Comparison of ENCODE assay signal across 38 cellular contexts in genomic region chr4:1023241-1023640, GRCh38. TPM values are rescaled to one million over a fixed set of nuclear protein-coding genes. Genes with fewer than 3 reads are reported as not detected.
"Had no signal": no experiment of that assay in that cellular context is flagged by ENCODE, and none has a peak within 500 bp of the region (broad histone marks: within the 10 kb centered on the region; RNA-seq: fewer than 3 reads in every experiment).

No MANE protein-coding gene starts in this region.

- H3K4me1 Mint-ChIP-seq: activated naive CD8-positive, alpha-beta T cell treated with anti-CD3 and anti-CD28 coated beads, Interleukin-2, amount 50 U/mL, for 24 hours; activated T-helper 17 cell treated with anti-CD3 and anti-CD28 coated beads, Interleukin-2, amount 50 U/mL, for 72 hours; central memory CD8-positive, alpha-beta T cell had no signal

- H3K27me3 ChIP-seq: adrenal gland, ascending aorta, body of pancreas, brain microvascular endothelial cell, breast epithelium, cardiac muscle cell had no signal

- H3K36me3 ChIP-seq: breast epithelium, cardiac muscle cell had no signal

- H3K27ac ChIP-seq: adrenal gland, ascending aorta, body of pancreas, brain microvascular endothelial cell, breast epithelium, cardiac muscle cell had no signal

- H3K4me1 ChIP-seq: adrenal gland, ascending aorta, breast epithelium had no signal

- H3K4me3 ChIP-seq: adrenal gland, ascending aorta, body of pancreas, breast epithelium, cardiac muscle cell had no signal

- H3K27me3 Mint-ChIP-seq: activated naive CD4-positive, alpha-beta T cell treated with anti-CD3 and anti-CD28 coated beads, Interleukin-2, amount 10 ng/mL, durations not matched to agents 7 days and 5 days; activated naive CD4-positive, alpha-beta T cell treated with anti-CD3 and anti-CD28 coated beads, Interleukin-2, amount 50 U/mL, for 24 hours; activated naive CD8-positive, alpha-beta T cell; activated naive CD8-positive, alpha-beta T cell treated with anti-CD3 and anti-CD28 coated beads for 36 hours; activated naive CD8-positive, alpha-beta T cell treated with anti-CD3 and anti-CD28 coated beads, Interleukin-2, amount 10 ng/mL, durations not matched to agents 7 days and 5 days; activated naive CD8-positive, alpha-beta T cell treated with anti-CD3 and anti-CD28 coated beads, Interleukin-2, amount 50 U/mL, for 24 hours; activated T-cell treated with anti-CD3 and anti-CD28 coated beads, Interleukin-2, amount 50 U/mL, for 24 hours; activated T-helper 17 cell treated with anti-CD3 and anti-CD28 coated beads, Interleukin-2, amount 50 U/mL, for 72 hours; brain; central memory CD8-positive, alpha-beta T cell had no signal

- DNase-seq: activated effector memory CD4-positive, alpha-beta T cell treated with anti-CD3 and anti-CD28 coated beads, Interleukin-2, amount 50 U/mL, for 16 hours; activated effector memory CD4-positive, alpha-beta T cell treated with Interleukin-2 at 50 U/mL for 16 hours; activated gamma-delta T cell; activated gamma-delta T cell treated with Interleukin-2 at 50 U/mL for 16 hours; activated naive CD4-positive, alpha-beta T cell; activated naive CD4-positive, alpha-beta T cell treated with anti-CD3 and anti-CD28 coated beads for 36 hours; activated naive CD4-positive, alpha-beta T cell treated with anti-CD3 and anti-CD28 coated beads, Interleukin-2, amount 10 ng/mL, durations not matched to agents 7 days and 5 days; activated naive CD4-positive, alpha-beta T cell treated with anti-CD3 and anti-CD28 coated beads, Interleukin-2, amount 50 U/mL, for 16 hours; activated naive CD4-positive, alpha-beta T cell treated with Interleukin-2 at 50 U/mL for 16 hours; activated naive CD8-positive, alpha-beta T cell treated with anti-CD3 and anti-CD28 coated beads for 36 hours; activated naive CD8-positive, alpha-beta T cell treated with anti-CD3 and anti-CD28 coated beads, Interleukin-2, amount 10 ng/mL, durations not matched to agents 7 days and 5 days; activated naive CD8-positive, alpha-beta T cell treated with anti-CD3 and anti-CD28 coated beads, Interleukin-2, amount 50 U/mL, for 24 hours; activated T-cell treated with anti-CD3 and anti-CD28 coated beads, Interleukin-2, amount 50 U/mL, for 1 hour; activated T-cell treated with anti-CD3 and anti-CD28 coated beads, Interleukin-2, amount 50 U/mL, for 24 hours; activated T-cell treated with anti-CD3 and anti-CD28 coated beads, Interleukin-2, amount 50 U/mL, for 4 hours; activated T-cell treated with anti-CD3 and anti-CD28 coated beads, Interleukin-2, amount 50 U/mL, for 48 hours; activated T-cell treated with anti-CD3 and anti-CD28 coated beads, Interleukin-2, amount 50 U/mL, for 72 hours; adrenal gland; amniotic stem cell; amygdala; anterior cingulate cortex; aorta; body of pancreas; brain microvascular endothelial cell; caudate nucleus; central memory CD4-positive, alpha-beta T cell; cerebellar nuclear complex had no signal

- H3K9me3 Mint-ChIP-seq: activated naive CD4-positive, alpha-beta T cell treated with anti-CD3 and anti-CD28 coated beads for 36 hours; activated naive CD4-positive, alpha-beta T cell treated with anti-CD3 and anti-CD28 coated beads, Interleukin-2, amount 50 U/mL, for 24 hours; activated naive CD4-positive, alpha-beta T cell treated with anti-CD3 and anti-CD28 coated beads, Interleukin-2, amount 50 U/mL, for 72 hours; activated naive CD8-positive, alpha-beta T cell treated with anti-CD3 and anti-CD28 coated beads for 36 hours; activated naive CD8-positive, alpha-beta T cell treated with anti-CD3 and anti-CD28 coated beads, Interleukin-2, amount 10 ng/mL, durations not matched to agents 7 days and 5 days; activated naive CD8-positive, alpha-beta T cell treated with anti-CD3 and anti-CD28 coated beads, Interleukin-2, amount 50 U/mL, for 24 hours; activated T-cell treated with anti-CD3 and anti-CD28 coated beads, Interleukin-2, amount 50 U/mL, for 24 hours; activated T-cell treated with anti-CD3 and anti-CD28 coated beads, Interleukin-2, amount 50 U/mL, for 4 hours; activated T-cell treated with anti-CD3 and anti-CD28 coated beads, Interleukin-2, amount 50 U/mL, for 72 hours; activated T-helper 1 cell treated with anti-CD3 and anti-CD28 coated beads, Interleukin-12 subunit alpha, Interleukin-12 subunit beta, Interleukin-2, Interleukin-4 antibody, amounts not matched to agents 30 ng/mL and 10 ng/mL and 1 ng/mL, durations not matched to agents 14 hours and 24 hours and 36 hours; activated T-helper 17 cell treated with anti-CD3 and anti-CD28 coated beads, Interleukin-2, amount 50 U/mL, for 72 hours; activated T-helper 2 cell treated with anti-CD3 and anti-CD28 coated beads, Interferon-gamma antibody, Interleukin-2, Interleukin-4, amounts not matched to agents 10 μg/mL and 5 μg/mL and 100 μg/mL, durations not matched to agents 14 hours and 24 hours and 36 hours; brain; central memory CD8-positive, alpha-beta T cell had no signal

- H3K9me3 ChIP-seq: adrenal gland, ascending aorta, body of pancreas, breast epithelium had no signal

- H3K4me3 Mint-ChIP-seq: activated naive CD4-positive, alpha-beta T cell treated with anti-CD3 and anti-CD28 coated beads for 36 hours; activated naive CD4-positive, alpha-beta T cell treated with anti-CD3 and anti-CD28 coated beads, Interleukin-2, amount 10 ng/mL, durations not matched to agents 7 days and 5 days; activated naive CD4-positive, alpha-beta T cell treated with anti-CD3 and anti-CD28 coated beads, Interleukin-2, amount 50 U/mL, for 24 hours; activated naive CD8-positive, alpha-beta T cell; activated naive CD8-positive, alpha-beta T cell treated with anti-CD3 and anti-CD28 coated beads for 36 hours; activated naive CD8-positive, alpha-beta T cell treated with anti-CD3 and anti-CD28 coated beads, Interleukin-2, amount 10 ng/mL, durations not matched to agents 7 days and 5 days; activated naive CD8-positive, alpha-beta T cell treated with anti-CD3 and anti-CD28 coated beads, Interleukin-2, amount 50 U/mL, for 24 hours; activated T-cell treated with anti-CD3 and anti-CD28 coated beads, Interleukin-2, amount 50 U/mL, for 24 hours; activated T-cell treated with anti-CD3 and anti-CD28 coated beads, Interleukin-2, amount 50 U/mL, for 4 hours; activated T-cell treated with anti-CD3 and anti-CD28 coated beads, Interleukin-2, amount 50 U/mL, for 72 hours; activated T-helper 1 cell treated with anti-CD3 and anti-CD28 coated beads, Interleukin-12 subunit alpha, Interleukin-12 subunit beta, Interleukin-2, Interleukin-4 antibody, amounts not matched to agents 30 ng/mL and 10 ng/mL and 1 ng/mL, durations not matched to agents 14 hours and 24 hours and 36 hours; activated T-helper 17 cell treated with anti-CD3 and anti-CD28 coated beads, Interleukin-2, amount 50 U/mL, for 72 hours; brain; central memory CD8-positive, alpha-beta T cell had no signal

- ATAC-seq: activated naive CD4-positive, alpha-beta T cell treated with anti-CD3 and anti-CD28 coated beads, Interleukin-2, amount 50 U/mL, for 72 hours; activated naive CD8-positive, alpha-beta T cell treated with anti-CD3 and anti-CD28 coated beads, Interleukin-2, amount 50 U/mL, for 24 hours; activated T-cell treated with anti-CD3 and anti-CD28 coated beads, Interleukin-2, amount 50 U/mL, for 4 hours; activated T-cell treated with anti-CD3 and anti-CD28 coated beads, Interleukin-2, amount 50 U/mL, for 72 hours; activated T-helper 17 cell treated with anti-CD3 and anti-CD28 coated beads, Interleukin-2, amount 50 U/mL, for 72 hours; body of pancreas had no signal

- H3K27ac Mint-ChIP-seq: activated naive CD4-positive, alpha-beta T cell treated with anti-CD3 and anti-CD28 coated beads for 36 hours; activated naive CD4-positive, alpha-beta T cell treated with anti-CD3 and anti-CD28 coated beads, Interleukin-2, amount 10 ng/mL, durations not matched to agents 7 days and 5 days; activated naive CD4-positive, alpha-beta T cell treated with anti-CD3 and anti-CD28 coated beads, Interleukin-2, amount 50 U/mL, for 24 hours; activated naive CD4-positive, alpha-beta T cell treated with anti-CD3 and anti-CD28 coated beads, Interleukin-2, amount 50 U/mL, for 72 hours; activated naive CD8-positive, alpha-beta T cell; activated naive CD8-positive, alpha-beta T cell treated with anti-CD3 and anti-CD28 coated beads for 36 hours; activated naive CD8-positive, alpha-beta T cell treated with anti-CD3 and anti-CD28 coated beads, Interleukin-2, amount 10 ng/mL, durations not matched to agents 7 days and 5 days; activated naive CD8-positive, alpha-beta T cell treated with anti-CD3 and anti-CD28 coated beads, Interleukin-2, amount 50 U/mL, for 24 hours; activated T-cell treated with anti-CD3 and anti-CD28 coated beads, Interleukin-2, amount 50 U/mL, for 24 hours; activated T-cell treated with anti-CD3 and anti-CD28 coated beads, Interleukin-2, amount 50 U/mL, for 72 hours; activated T-helper 1 cell treated with anti-CD3 and anti-CD28 coated beads, Interleukin-12 subunit alpha, Interleukin-12 subunit beta, Interleukin-2, Interleukin-4 antibody, amounts not matched to agents 30 ng/mL and 10 ng/mL and 1 ng/mL, durations not matched to agents 14 hours and 24 hours and 36 hours; activated T-helper 17 cell treated with anti-CD3 and anti-CD28 coated beads, Interleukin-2, amount 50 U/mL, for 72 hours; activated T-helper 2 cell treated with anti-CD3 and anti-CD28 coated beads, Interferon-gamma antibody, Interleukin-2, Interleukin-4, amounts not matched to agents 10 μg/mL and 5 μg/mL and 100 μg/mL, durations not matched to agents 14 hours and 24 hours and 36 hours; brain had no signal

RNA-seq across cellular contexts. Expression of gene SLC26A1, which starts 30.0 kb away (rescaled TPM):
- total RNA-seq: activated naive CD4-positive, alpha-beta T cell treated with anti-CD3 and anti-CD28 coated beads for 36 hours; activated naive CD4-positive, alpha-beta T cell treated with anti-CD3 and anti-CD28 coated beads, Interleukin-2, amount 50 U/mL, for 72 hours; activated T-cell treated with anti-CD3 and anti-CD28 coated beads, Interleukin-2, amount 50 U/mL, for 72 hours; ascending aorta had no signal
